In the genomic region with DNA sequence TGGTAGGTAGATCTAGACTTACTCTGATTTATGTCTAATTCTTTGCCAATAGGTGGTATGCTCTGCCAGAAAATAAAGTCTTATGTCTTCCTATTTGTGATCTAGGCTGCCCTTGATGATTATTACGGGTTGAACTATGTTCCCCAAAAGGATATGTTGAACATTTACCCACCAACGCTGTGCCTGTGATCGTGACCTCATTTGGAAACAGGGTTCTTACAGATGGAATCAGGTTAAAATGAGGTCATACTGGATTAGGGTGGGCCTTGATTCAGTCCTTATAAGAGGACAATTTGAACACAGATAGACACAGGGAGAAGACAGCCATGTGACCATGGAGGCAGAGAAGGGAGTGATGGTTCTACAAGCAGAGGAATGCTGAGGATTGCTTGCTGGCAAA, we compare ENCODE assay signal across 22 cellular contexts.
"Had no signal": no experiment of that assay in that cellular context is flagged by ENCODE, and none has a peak within 500 bp of the region (broad histone marks: within the 10 kb centered on the region; RNA-seq: fewer than 3 reads in every experiment).

No MANE protein-coding gene starts in this region.

- H3K4me3 ChIP-seq: cardiac muscle cell, gastrocnemius medialis, left ventricle myocardium inferior, thyroid gland had no signal

- H3K36me3 ChIP-seq: cardiac muscle cell, gastrocnemius medialis, left ventricle myocardium inferior, neutrophil, thyroid gland had no signal

- H2AFZ ChIP-seq: parathyroid adenoma had no signal

- H3K27me3 Mint-ChIP-seq: stimulated activated naive CD8-positive, alpha-beta T cell treated with anti-CD3 and anti-CD28 coated beads, Interleukin-15, Interleukin-2, amounts not matched to agents 100 ng/mL and 50 ng/mL, for 24 hours had no signal

- H3K79me2 ChIP-seq: parathyroid adenoma had no signal

- H3K27me3 ChIP-seq: gastrocnemius medialis, neutrophil, thyroid gland had no signal

- H3K4me1 Mint-ChIP-seq: activated naive CD4-positive, alpha-beta T cell treated with anti-CD3 and anti-CD28 coated beads, Interleukin-2, amount 10 ng/mL, durations not matched to agents 7 days and 5 days; natural killer cell had no signal

- H3K36me3 Mint-ChIP-seq: activated naive CD4-positive, alpha-beta T cell treated with anti-CD3 and anti-CD28 coated beads, Interleukin-2, amount 10 ng/mL, durations not matched to agents 7 days and 5 days; natural killer cell; WTC11 had no signal

- DNase-seq: activated CD4-positive, alpha-beta T cell treated with anti-CD3 and anti-CD28 coated beads, Interleukin-2, amount 50 U/mL, for 48 hours; activated naive CD4-positive, alpha-beta T cell treated with anti-CD3 and anti-CD28 coated beads, Interleukin-2, amount 10 ng/mL, durations not matched to agents 7 days and 5 days; activated T-cell treated with anti-CD3 and anti-CD28 coated beads, Interleukin-2, amount 50 U/mL, for 48 hours; amygdala; erythroblast; gastrocnemius medialis; hippocampal formation; left ventricle myocardium inferior; midbrain; natural killer cell; right cardiac atrium; stimulated activated CD4-positive, alpha-beta T cell treated with anti-CD3 and anti-CD28 coated beads, Interleukin-12 subunit alpha, Interleukin-12 subunit beta, amount 100 ng/mL, for 4 hours; stimulated activated CD4-positive, alpha-beta T cell treated with anti-CD3 and anti-CD28 coated beads, Interleukin-4, amount 100 ng/mL, for 4 hours; substantia nigra; T1000; thyroid gland had no signal

- H3K27ac ChIP-seq: cardiac muscle cell, gastrocnemius medialis, left ventricle myocardium inferior, neutrophil, parathyroid adenoma, thyroid gland had no signal

- H3K4me3 Mint-ChIP-seq: activated naive CD4-positive, alpha-beta T cell treated with anti-CD3 and anti-CD28 coated beads, Interleukin-2, amount 10 ng/mL, durations not matched to agents 7 days and 5 days; natural killer cell; stimulated activated naive CD8-positive, alpha-beta T cell treated with anti-CD3 and anti-CD28 coated beads, Interleukin-15, Interleukin-2, amounts not matched to agents 100 ng/mL and 50 ng/mL, for 24 hours; T-helper 1 cell treated with Interleukin-12 subunit alpha and Interleukin-12 subunit beta and Interleukin-4 antibody, amounts not matched to agents 30 μg/mL and 1 μg/mL, for 36 hours; WTC11 had no signal

- H3K4me1 ChIP-seq: parathyroid adenoma, thyroid gland had no signal

- H3K27ac Mint-ChIP-seq: activated naive CD4-positive, alpha-beta T cell treated with anti-CD3 and anti-CD28 coated beads, Interleukin-2, amount 10 ng/mL, durations not matched to agents 7 days and 5 days; natural killer cell; stimulated activated naive CD8-positive, alpha-beta T cell treated with anti-CD3 and anti-CD28 coated beads, Interleukin-15, Interleukin-2, amounts not matched to agents 100 ng/mL and 50 ng/mL, for 24 hours; T-helper 1 cell treated with Interleukin-12 subunit alpha and Interleukin-12 subunit beta and Interleukin-4 antibody, amounts not matched to agents 30 μg/mL and 1 μg/mL, for 36 hours; WTC11 had no signal

- H3K9me3 ChIP-seq: gastrocnemius medialis, left ventricle myocardium inferior, neutrophil, thyroid gland had no signal

- H3K9me3 Mint-ChIP-seq: activated naive CD4-positive, alpha-beta T cell treated with anti-CD3 and anti-CD28 coated beads, Interleukin-2, amount 10 ng/mL, durations not matched to agents 7 days and 5 days; natural killer cell; stimulated activated naive CD8-positive, alpha-beta T cell treated with anti-CD3 and anti-CD28 coated beads, Interleukin-15, Interleukin-2, amounts not matched to agents 100 ng/mL and 50 ng/mL, for 24 hours; T-helper 1 cell treated with Interleukin-12 subunit alpha and Interleukin-12 subunit beta and Interleukin-4 antibody, amounts not matched to agents 30 μg/mL and 1 μg/mL, for 36 hours had no signal

- H3K9ac ChIP-seq: parathyroid adenoma had no signal
